ENCODE assay signal across 24 cellular contexts in the genomic region with DNA sequence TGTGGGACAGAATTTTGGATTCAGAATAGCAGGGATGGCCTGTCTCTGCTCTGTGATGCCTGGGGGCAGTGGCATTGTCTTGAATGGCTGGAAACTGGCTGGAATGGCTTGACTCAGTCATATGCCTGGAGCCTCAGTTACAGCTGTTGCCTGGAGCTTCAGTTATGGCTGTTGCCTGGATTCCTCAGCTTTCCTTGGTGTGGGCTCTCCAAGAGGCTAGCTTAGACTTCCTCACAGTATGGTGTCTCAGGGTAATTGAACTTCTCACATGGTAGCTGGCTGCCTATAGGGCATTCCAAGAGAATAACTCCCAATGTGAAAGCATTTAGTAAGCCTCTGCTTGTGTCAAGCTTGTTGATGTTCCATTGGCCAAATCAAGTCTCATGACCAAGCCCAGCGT. TPM values are rescaled to one million over a fixed set of nuclear protein-coding genes. Genes with fewer than 3 reads are reported as not detected.
DNase-seq lines count a peak whose midpoint lies in the region; ATAC-seq, FAIRE-seq and TF ChIP-seq lines count a peak whose summit lies in the region.
"Had no signal": no experiment of that assay in that cellular context is flagged by ENCODE, and none has a peak within 500 bp of the region (broad histone marks: within the 10 kb centered on the region; RNA-seq: fewer than 3 reads in every experiment).

No MANE protein-coding gene starts in this region.

- no peak overlapping the region for H3K4me3 ChIP-seq in SJSA1
- no peak overlapping the region for H3K4me3 ChIP-seq in hepatocyte
- no peak overlapping the region for H3K4me3 ChIP-seq in smooth muscle cell
- H3K4me3 ChIP-seq in HepG2 (replicated peaks in 1 of 3; ENCODE audit: insufficient read depth in 1 of 3, low read depth in 2 of 3, low read length in 3 of 3), result no peak overlapping the region
- H3K4me3 ChIP-seq: sigmoid colon had no signal

- TF ChIP-seq POLR2A in HepG2 (IDR thresholded peaks at IDR 0.05; ENCODE audit: insufficient read depth in 1 of 2, low read depth in 2 of 2, low read length in 2 of 2), result no peak

- H3K27me3 ChIP-seq in SJSA1 (replicated peaks), result no peaks in the 10 kb centered on the region
- no peaks in the 10 kb centered on the region for H3K27me3 ChIP-seq in hepatocyte
- H3K27me3 ChIP-seq in smooth muscle cell (ENCODE audit: low read depth), result no peaks in the 10 kb centered on the region
- H3K27me3 ChIP-seq in HepG2 (ENCODE audit: control insufficient read depth in 1 of 2, insufficient read depth in 2 of 2, low read length in 2 of 2), result no peaks in the 10 kb centered on the region
- H3K27me3 ChIP-seq: sigmoid colon had no signal

- no peaks in the 10 kb centered on the region for H3K9me2 ChIP-seq in hepatocyte (replicated peaks; ENCODE audit: insufficient read depth)

- TF ChIP-seq RAD21 in HepG2 (CRISPR knock-in tag; IDR thresholded peaks at IDR 0.05), result no peak

- H3K9me3 ChIP-seq in SJSA1 (replicated peaks), result no peaks in the 10 kb centered on the region
- no peaks in the 10 kb centered on the region for H3K9me3 ChIP-seq in hepatocyte (ENCODE audit: low read depth)
- no peaks in the 10 kb centered on the region for H3K9me3 ChIP-seq in smooth muscle cell (replicated peaks; ENCODE audit: low read depth)
- no peaks in the 10 kb centered on the region for H3K9me3 ChIP-seq in HepG2 (ENCODE audit: low read length)
- H3K9me3 ChIP-seq: sigmoid colon had no signal

- H3K4me1 ChIP-seq in SJSA1 (replicated peaks) (peaks cover 21% of the 10 kb centered on the region), hepatocyte (ENCODE audit: insufficient read depth) (no peaks in the 10 kb centered on the region), smooth muscle cell (ENCODE audit: low read depth) (no peaks in the 10 kb centered on the region), HepG2 (ENCODE audit: insufficient read depth, low read length) (peaks cover 22% of the 10 kb centered on the region)
- H3K4me1 ChIP-seq: sigmoid colon had no signal

- POLR2A ChIA-PET in HepG2 (lab: Yijun Ruan, JAX), result interaction anchor here (0.9 to 2.5 kb wide), 5 partner anchors 15 to 143 kb away, joined by 3 to 18 read pairs (median 6); no protein-coding TSS in a partner anchor

- no peaks in the 10 kb centered on the region for H3F3A ChIP-seq in smooth muscle cell (ENCODE audit: low read depth)

- intact Hi-C loops in left ventricle myocardium superior (cut with micrococcal nuclease) (no loop called here), cardiac septum (cut with DNase I) (no loop called here), HepG2 (cut with micrococcal nuclease; ENCODE audit: unreplicated experiment) (no loop called here)

- peak overlapping the region; percentile 94 for H3K27ac ChIP-seq in SJSA1
- peak overlapping the region; percentile 68 for H3K27ac ChIP-seq in hepatocyte
- peak overlapping the region; percentile 96 for H3K27ac ChIP-seq in smooth muscle cell (ENCODE audit: low read depth)
- no peak overlapping the region for H3K27ac ChIP-seq in HepG2 (ENCODE audit: extremely low read length, insufficient read depth, low read length)

- TF ChIP-seq EP300 in HepG2 (IDR thresholded peaks at IDR 0.05; ENCODE audit: low read depth in 2 of 2, low read length in 2 of 2) (no peak), HepG2 (CRISPR knock-in tag; IDR thresholded peaks at IDR 0.05; ENCODE audit: borderline replicate concordance) (no peak)

- peak overlapping the region; percentile 87 for H3K9ac ChIP-seq in smooth muscle cell (ENCODE audit: low read depth)
- no peak overlapping the region for H3K9ac ChIP-seq in HepG2 (ENCODE audit: insufficient read depth, low read depth, low read length)

- in situ Hi-C loops in HepG2 (cut with HindIII; ENCODE audit: extremely low pct_ligation_motif_present, low pct_unique_long_range_greater_than_20kb), result no loop called here

- no peak for TF ChIP-seq CTCF in hepatocyte (IDR thresholded peaks at IDR 0.05; ENCODE audit: poor library complexity)
- TF ChIP-seq CTCF in smooth muscle cell (IDR thresholded peaks at IDR 0.05; ENCODE audit: borderline replicate concordance, insufficient read depth, poor library complexity, severe bottlenecking), result no peak
- no peak for TF ChIP-seq CTCF in HepG2 (CRISPR knock-in tag; IDR thresholded peaks at IDR 0.05)

- H3K79me2 ChIP-seq in hepatocyte (no peaks in the 10 kb centered on the region), smooth muscle cell (ENCODE audit: low read depth) (no peaks in the 10 kb centered on the region), HepG2 (ENCODE audit: insufficient read depth, low read length) (no peaks in the 10 kb centered on the region)

- BruUV-seq in HepG2 (replicated peaks; lab: Mats Ljungman, UMichigan), result no TSS peak

- H3K36me3 ChIP-seq in SJSA1, result no peaks in the 10 kb centered on the region
- H3K36me3 ChIP-seq in hepatocyte (replicated peaks; ENCODE audit: insufficient read depth, low read depth), result no peaks in the 10 kb centered on the region
- H3K36me3 ChIP-seq in smooth muscle cell (ENCODE audit: low read depth), result no peaks in the 10 kb centered on the region
- H3K36me3 ChIP-seq in HepG2 (replicated peaks in 1 of 2; ENCODE audit: control insufficient read depth in 1 of 2, insufficient read depth in 2 of 2, low read length in 2 of 2), result no peaks in the 10 kb centered on the region
- H3K36me3 ChIP-seq: sigmoid colon had no signal

- ATAC-seq in GM19351 (IDR thresholded peaks at IDR 0.05; ENCODE audit: unreplicated experiment) (peak; percentile 5), left ventricle myocardium superior (no peak), HepG2 (no peak), HG02610 (IDR thresholded peaks at IDR 0.05; ENCODE audit: unreplicated experiment) (no peak)
- ATAC-seq: effector memory CD8-positive, alpha-beta T cell; left colon; WTC11 had no signal

- CTCF ChIA-PET in HepG2 (lab: Yijun Ruan, JAX; ENCODE audit: low intra/inter-chr PET ratio, low total read pairs), result no interaction called here

- no peak for FAIRE-seq in HepG2 (lab: Jason Lieb, UNC)

- H2AFZ ChIP-seq in hepatocyte (no peak overlapping the region), smooth muscle cell (ENCODE audit: low read depth) (no peak overlapping the region), HepG2 (ENCODE audit: low read length) (no peak overlapping the region)

- no peaks in the 10 kb centered on the region for H4K20me1 ChIP-seq in hepatocyte (ENCODE audit: insufficient read depth, poor library complexity, severe bottlenecking)
- H4K20me1 ChIP-seq in smooth muscle cell (ENCODE audit: low read depth), result no peaks in the 10 kb centered on the region
- H4K20me1 ChIP-seq in HepG2 (ENCODE audit: insufficient read depth, low read length), result no peaks in the 10 kb centered on the region

- no peak overlapping the region for H3K4me2 ChIP-seq in hepatocyte
- H3K4me2 ChIP-seq in smooth muscle cell, result no peak overlapping the region
- no peak overlapping the region for H3K4me2 ChIP-seq in HepG2 (ENCODE audit: low read depth, low read length)

- WGBS in hepatocyte (ENCODE audit: low lambda C conversion rate, missing lambda C conversion rate), result 44% methylated on average over 1 of the region's 1 CpG
- 43% methylated on average over 1 of the region's 1 CpG for WGBS in smooth muscle cell (ENCODE audit: low lambda C conversion rate)
- 96% methylated on average over 1 of the region's 1 CpG for WGBS in HepG2 (ENCODE audit: low lambda C conversion rate)

- no peak for DNase-seq in SJSA1 (ENCODE audit: low read depth in 1 of 2, low spot score in 2 of 2)
- DNase-seq in hepatocyte (ENCODE audit: low spot score), result no peak
- DNase-seq in smooth muscle cell (lab: John Stamatoyannopoulos, UW; ENCODE audit: unreplicated experiment), result no peak
- no peak for DNase-seq in left ventricle myocardium superior
- DNase-seq in cardiac septum (ENCODE audit: low spot score), result no peak
- no peak for DNase-seq in HepG2 (ENCODE audit: low spot score)
- DNase-seq: activated CD4-positive, alpha-beta T cell treated with anti-CD3 and anti-CD28 coated beads, Interleukin-2, amount 50 U/mL, for 4 hours; activated naive CD8-positive, alpha-beta T cell treated with anti-CD3 and anti-CD28 coated beads for 36 hours; CD4-positive, alpha-beta memory T cell; DMS53; effector memory CD8-positive, alpha-beta T cell; left colon; midbrain; NCI-H2081 treated with DMSO at 0.1 percent for 48 hours; NCI-H446 treated with DMSO at 0.1 percent for 48 hours; nephron progenitor cell; posterior cingulate gyrus; sigmoid colon; substantia nigra; T1000 had no signal

RNA-seq across cellular contexts. Expression of gene KRT23, which starts 21.1 kb away (rescaled TPM):
- not detected in 2 replicates for total RNA-seq in SJSA1 (2014; rRNA removed; shearing (Covaris generic))
- 4.0 and 6.4 TPM in 2 replicates for total RNA-seq in hepatocyte
- polyA plus RNA-seq in hepatocyte, result 2.0 and 4.0 TPM in 2 replicates
- total RNA-seq in smooth muscle cell, result 39.7 and 46.3 TPM in 2 replicates
- 4.5 and 14.4 TPM in 2 replicates for polyA plus RNA-seq in smooth muscle cell
- not detected for total RNA-seq in left ventricle myocardium superior
- total RNA-seq in cardiac septum, result 0.13 TPM
- 24.7 and 32.9 TPM in 2 replicates for total RNA-seq in HepG2 (2016; rRNA removed; fragmentation: Illumina TruSeq; extraction: Trizol)
- total RNA-seq in HepG2 (2016; cell fraction: cytosol; rRNA removed; fragmentation: Illumina TruSeq; extraction: Trizol; ENCODE audit: low read depth), result 14.1 and 15.3 TPM in 2 replicates
- 23.3 and 28.9 TPM in 2 replicates for total RNA-seq in HepG2 (2016; cell fraction: insoluble cytoplasmic fraction; rRNA removed; fragmentation: Illumina TruSeq; extraction: Trizol)
- 18.4 and 19.9 TPM in 2 replicates for total RNA-seq in HepG2 (2016; cell fraction: membrane; rRNA removed; fragmentation: Illumina TruSeq; extraction: Trizol)
- 14.3 and 15.5 TPM in 2 replicates for total RNA-seq in HepG2 (2016; cell fraction: nucleus; rRNA removed; fragmentation: Illumina TruSeq; extraction: Trizol)
- polyA plus RNA-seq in HepG2 (2011; rRNA removed), result 48.4 and 51.1 TPM in 2 replicates
- 50.5 and 56.8 TPM in 2 replicates for polyA plus RNA-seq in HepG2 (2011; cell fraction: cytosol; rRNA removed)
- 21.1 and 23.4 TPM in 2 replicates for polyA plus RNA-seq in HepG2 (2011; cell fraction: nucleus; rRNA removed)
- polyA plus RNA-seq in HepG2 (2012), result 8.4 and 9.9 TPM in 2 replicates
- 11.1 and 15.1 TPM in 2 replicates for polyA plus RNA-seq in HepG2 (2016; cell fraction: cytosol; fragmentation: Illumina TruSeq; extraction: Trizol; ENCODE audit: low read depth)
- 32.4 and 32.9 TPM in 2 replicates for polyA plus RNA-seq in HepG2 (2016; cell fraction: insoluble cytoplasmic fraction; fragmentation: Illumina TruSeq; extraction: Trizol; ENCODE audit: low read depth)
- 15.7 and 15.9 TPM in 2 replicates for polyA plus RNA-seq in HepG2 (2016; cell fraction: membrane; fragmentation: Illumina TruSeq; extraction: Trizol; ENCODE audit: low read depth)
- 15.6 and 16.4 TPM in 2 replicates for polyA plus RNA-seq in HepG2 (2016; cell fraction: nucleus; fragmentation: Illumina TruSeq; extraction: Trizol; ENCODE audit: insufficient read depth, low read depth)
- 31.9 TPM in 1 of 2 replicates, not detected in the other for polyA minus RNA-seq in HepG2 (2011; rRNA and poly(A)+ RNA removed; ENCODE audit: low replicate concordance)
- polyA minus RNA-seq in HepG2 (2011; cell fraction: cytosol; rRNA and poly(A)+ RNA removed), result 30.6 and 34.0 TPM in 2 replicates
- 45.1 and 60.5 TPM in 2 replicates for polyA minus RNA-seq in HepG2 (2011; cell fraction: nucleus; rRNA and poly(A)+ RNA removed)
- total RNA-seq: activated naive CD8-positive, alpha-beta T cell treated with anti-CD3 and anti-CD28 coated beads for 36 hours; CD4-positive, alpha-beta memory T cell; WTC11 had no signal

RNA-seq across cellular contexts. Expression of gene KRT20, which starts 31.3 kb away (rescaled TPM):
- total RNA-seq in SJSA1 (2014; rRNA removed; shearing (Covaris generic)), result not detected in 2 replicates
- 2.4 and 3.4 TPM in 2 replicates for total RNA-seq in hepatocyte
- polyA plus RNA-seq in hepatocyte, result 1.5 and 1.6 TPM in 2 replicates
- total RNA-seq in smooth muscle cell, result not detected in 2 replicates
- not detected in 2 replicates for polyA plus RNA-seq in smooth muscle cell
- not detected for total RNA-seq in left ventricle myocardium superior
- not detected for total RNA-seq in cardiac septum
- 0.13 and 0.14 TPM in 2 replicates for total RNA-seq in HepG2 (2016; rRNA removed; fragmentation: Illumina TruSeq; extraction: Trizol)
- not detected in 2 replicates for total RNA-seq in HepG2 (2016; cell fraction: cytosol; rRNA removed; fragmentation: Illumina TruSeq; extraction: Trizol; ENCODE audit: low read depth)
- 0.31 and 0.32 TPM in 2 replicates for total RNA-seq in HepG2 (2016; cell fraction: insoluble cytoplasmic fraction; rRNA removed; fragmentation: Illumina TruSeq; extraction: Trizol)
- total RNA-seq in HepG2 (2016; cell fraction: membrane; rRNA removed; fragmentation: Illumina TruSeq; extraction: Trizol), result 0.12 TPM in 1 of 2 replicates, not detected in the other
- total RNA-seq in HepG2 (2016; cell fraction: nucleus; rRNA removed; fragmentation: Illumina TruSeq; extraction: Trizol), result not detected in 2 replicates
- polyA plus RNA-seq in HepG2 (2011; rRNA removed), result 0.20 and 1.0 TPM in 2 replicates
- 0.17 and 0.65 TPM in 2 replicates for polyA plus RNA-seq in HepG2 (2011; cell fraction: cytosol; rRNA removed)
- 0.26 and 0.40 TPM in 2 replicates for polyA plus RNA-seq in HepG2 (2011; cell fraction: nucleus; rRNA removed)
- polyA plus RNA-seq in HepG2 (2012), result 0.47 and 0.69 TPM in 2 replicates
- 0.06 and 0.15 TPM in 2 replicates for polyA plus RNA-seq in HepG2 (2016; cell fraction: cytosol; fragmentation: Illumina TruSeq; extraction: Trizol; ENCODE audit: low read depth)
- polyA plus RNA-seq in HepG2 (2016; cell fraction: insoluble cytoplasmic fraction; fragmentation: Illumina TruSeq; extraction: Trizol; ENCODE audit: low read depth), result 0.31 and 0.36 TPM in 2 replicates
- 0.12 TPM in 1 of 2 replicates, not detected in the other for polyA plus RNA-seq in HepG2 (2016; cell fraction: membrane; fragmentation: Illumina TruSeq; extraction: Trizol; ENCODE audit: low read depth)
- 0.27 TPM in 1 of 2 replicates, not detected in the other for polyA plus RNA-seq in HepG2 (2016; cell fraction: nucleus; fragmentation: Illumina TruSeq; extraction: Trizol; ENCODE audit: insufficient read depth, low read depth)
- 0.19 TPM in 1 of 2 replicates, not detected in the other for polyA minus RNA-seq in HepG2 (2011; rRNA and poly(A)+ RNA removed; ENCODE audit: low replicate concordance)
- polyA minus RNA-seq in HepG2 (2011; cell fraction: cytosol; rRNA and poly(A)+ RNA removed), result 0.89 TPM in 1 of 2 replicates, not detected in the other
- polyA minus RNA-seq in HepG2 (2011; cell fraction: nucleus; rRNA and poly(A)+ RNA removed), result 0.26 and 0.87 TPM in 2 replicates
- total RNA-seq: activated naive CD8-positive, alpha-beta T cell treated with anti-CD3 and anti-CD28 coated beads for 36 hours; CD4-positive, alpha-beta memory T cell had no signal
- polyA plus RNA-seq: CD4-positive, alpha-beta memory T cell had no signal

RNA-seq across cellular contexts. Expression of gene KRT12, which starts 49.3 kb away (rescaled TPM):
- not detected in 2 replicates for total RNA-seq in SJSA1 (2014; rRNA removed; shearing (Covaris generic))
- total RNA-seq in hepatocyte, result not detected in 2 replicates
- not detected in 2 replicates for polyA plus RNA-seq in hepatocyte
- total RNA-seq in smooth muscle cell, result not detected in 2 replicates
- polyA plus RNA-seq in smooth muscle cell, result not detected in 2 replicates
- total RNA-seq in left ventricle myocardium superior, result not detected
- total RNA-seq in cardiac septum, result not detected
- total RNA-seq in HepG2 (2016; rRNA removed; fragmentation: Illumina TruSeq; extraction: Trizol), result 0.07 TPM in 1 of 2 replicates, not detected in the other
- total RNA-seq in HepG2 (2016; cell fraction: cytosol; rRNA removed; fragmentation: Illumina TruSeq; extraction: Trizol; ENCODE audit: low read depth), result not detected in 2 replicates
- not detected in 2 replicates for total RNA-seq in HepG2 (2016; cell fraction: insoluble cytoplasmic fraction; rRNA removed; fragmentation: Illumina TruSeq; extraction: Trizol)
- not detected in 2 replicates for total RNA-seq in HepG2 (2016; cell fraction: membrane; rRNA removed; fragmentation: Illumina TruSeq; extraction: Trizol)
- total RNA-seq in HepG2 (2016; cell fraction: nucleus; rRNA removed; fragmentation: Illumina TruSeq; extraction: Trizol), result not detected in 2 replicates
- 0.09 and 0.31 TPM in 2 replicates for polyA plus RNA-seq in HepG2 (2011; rRNA removed)
- 0.27 and 0.54 TPM in 2 replicates for polyA plus RNA-seq in HepG2 (2011; cell fraction: cytosol; rRNA removed)
- polyA plus RNA-seq in HepG2 (2011; cell fraction: nucleus; rRNA removed), result not detected in 2 replicates
- polyA plus RNA-seq in HepG2 (2012), result 0.07 and 0.20 TPM in 2 replicates
- polyA plus RNA-seq in HepG2 (2016; cell fraction: cytosol; fragmentation: Illumina TruSeq; extraction: Trizol; ENCODE audit: low read depth), result not detected in 2 replicates
- polyA plus RNA-seq in HepG2 (2016; cell fraction: insoluble cytoplasmic fraction; fragmentation: Illumina TruSeq; extraction: Trizol; ENCODE audit: low read depth), result 0.23 TPM in 1 of 2 replicates, not detected in the other
- polyA plus RNA-seq in HepG2 (2016; cell fraction: membrane; fragmentation: Illumina TruSeq; extraction: Trizol; ENCODE audit: low read depth), result not detected in 2 replicates
- not detected in 2 replicates for polyA plus RNA-seq in HepG2 (2016; cell fraction: nucleus; fragmentation: Illumina TruSeq; extraction: Trizol; ENCODE audit: insufficient read depth, low read depth)
- not detected in 2 replicates for polyA minus RNA-seq in HepG2 (2011; rRNA and poly(A)+ RNA removed; ENCODE audit: low replicate concordance)
- polyA minus RNA-seq in HepG2 (2011; cell fraction: cytosol; rRNA and poly(A)+ RNA removed), result not detected in 2 replicates
- polyA minus RNA-seq in HepG2 (2011; cell fraction: nucleus; rRNA and poly(A)+ RNA removed), result not detected in 2 replicates
- total RNA-seq: activated naive CD8-positive, alpha-beta T cell treated with anti-CD3 and anti-CD28 coated beads for 36 hours; CD4-positive, alpha-beta memory T cell; sigmoid colon; urinary bladder; WTC11 had no signal
- polyA plus RNA-seq: CD4-positive, alpha-beta memory T cell; urinary bladder had no signal

RNA-seq across cellular contexts. Expression of gene KRT39, which starts 50.4 kb away (rescaled TPM):
- total RNA-seq in SJSA1 (2014; rRNA removed; shearing (Covaris generic)), result not detected in 2 replicates
- total RNA-seq in hepatocyte, result 1.0 TPM in 1 of 2 replicates, not detected in the other
- not detected in 2 replicates for polyA plus RNA-seq in hepatocyte
- total RNA-seq in smooth muscle cell, result not detected in 2 replicates
- polyA plus RNA-seq in smooth muscle cell, result not detected in 2 replicates
- total RNA-seq in left ventricle myocardium superior, result not detected
- total RNA-seq in cardiac septum, result not detected
- total RNA-seq in HepG2 (2016; rRNA removed; fragmentation: Illumina TruSeq; extraction: Trizol), result 0.07 TPM in 1 of 2 replicates, not detected in the other
- not detected in 2 replicates for total RNA-seq in HepG2 (2016; cell fraction: cytosol; rRNA removed; fragmentation: Illumina TruSeq; extraction: Trizol; ENCODE audit: low read depth)
- not detected in 2 replicates for total RNA-seq in HepG2 (2016; cell fraction: insoluble cytoplasmic fraction; rRNA removed; fragmentation: Illumina TruSeq; extraction: Trizol)
- total RNA-seq in HepG2 (2016; cell fraction: membrane; rRNA removed; fragmentation: Illumina TruSeq; extraction: Trizol), result not detected in 2 replicates
- 0.22 TPM in 1 of 2 replicates, not detected in the other for total RNA-seq in HepG2 (2016; cell fraction: nucleus; rRNA removed; fragmentation: Illumina TruSeq; extraction: Trizol)
- 1.2 and 1.6 TPM in 2 replicates for polyA plus RNA-seq in HepG2 (2011; rRNA removed)
- 0.78 and 0.97 TPM in 2 replicates for polyA plus RNA-seq in HepG2 (2011; cell fraction: cytosol; rRNA removed)
- polyA plus RNA-seq in HepG2 (2011; cell fraction: nucleus; rRNA removed), result 1.9 and 3.2 TPM in 2 replicates
- polyA plus RNA-seq in HepG2 (2012), result 0.28 and 1.8 TPM in 2 replicates
- polyA plus RNA-seq in HepG2 (2016; cell fraction: cytosol; fragmentation: Illumina TruSeq; extraction: Trizol; ENCODE audit: low read depth), result not detected in 2 replicates
- not detected in 2 replicates for polyA plus RNA-seq in HepG2 (2016; cell fraction: insoluble cytoplasmic fraction; fragmentation: Illumina TruSeq; extraction: Trizol; ENCODE audit: low read depth)
- polyA plus RNA-seq in HepG2 (2016; cell fraction: membrane; fragmentation: Illumina TruSeq; extraction: Trizol; ENCODE audit: low read depth), result not detected in 2 replicates
- not detected in 2 replicates for polyA plus RNA-seq in HepG2 (2016; cell fraction: nucleus; fragmentation: Illumina TruSeq; extraction: Trizol; ENCODE audit: insufficient read depth, low read depth)
- 0.46 TPM in 1 of 2 replicates, not detected in the other for polyA minus RNA-seq in HepG2 (2011; rRNA and poly(A)+ RNA removed; ENCODE audit: low replicate concordance)
- 0.59 and 0.62 TPM in 2 replicates for polyA minus RNA-seq in HepG2 (2011; cell fraction: cytosol; rRNA and poly(A)+ RNA removed)
- 0.52 and 1.4 TPM in 2 replicates for polyA minus RNA-seq in HepG2 (2011; cell fraction: nucleus; rRNA and poly(A)+ RNA removed)
- total RNA-seq: activated naive CD8-positive, alpha-beta T cell treated with anti-CD3 and anti-CD28 coated beads for 36 hours; CD4-positive, alpha-beta memory T cell; left colon; sigmoid colon; urinary bladder; WTC11 had no signal
- polyA plus RNA-seq: CD4-positive, alpha-beta memory T cell; urinary bladder had no signal
